In genomic region chr3:96449803-96450202, GRCh38 we compare ENCODE assay signal across 19 cellular contexts.
A peak's percentile ranks its signal among the peaks of the same experiment; 100 is the strongest.
DNase-seq lines count a peak whose midpoint lies in the region; FAIRE-seq and TF ChIP-seq lines count a peak whose summit lies in the region.
"Had no signal": no experiment of that assay in that cellular context is flagged by ENCODE, and none has a peak within 500 bp of the region (broad histone marks: within the 10 kb centered on the region; RNA-seq: fewer than 3 reads in every experiment).

No MANE protein-coding gene starts in this region.

- H3K4me3 Mint-ChIP-seq in endothelial cell (ENCODE audit: unreplicated experiment) (no peak overlapping the region), progenitor cell of endocrine pancreas (ENCODE audit: low read depth) (no peak overlapping the region)
- H3K4me3 Mint-ChIP-seq: activated naive CD8-positive, alpha-beta T cell treated with anti-CD3 and anti-CD28 coated beads, Interleukin-2, amount 10 ng/mL, durations not matched to agents 7 days and 5 days; nephron; stimulated activated memory B cell treated with anti-CD40 and anti-IgM and Interleukin-4, amounts not matched to agents 10 μg/mL and 1 μg/mL and 100 μg/mL, for 72 hours had no signal

- H3K27ac Mint-ChIP-seq in endothelial cell (ENCODE audit: unreplicated experiment) = peak overlapping the region; percentile 77
- peak overlapping the region; percentile 68 for H3K27ac Mint-ChIP-seq in progenitor cell of endocrine pancreas
- H3K27ac Mint-ChIP-seq: activated naive CD8-positive, alpha-beta T cell treated with anti-CD3 and anti-CD28 coated beads, Interleukin-2, amount 10 ng/mL, durations not matched to agents 7 days and 5 days; nephron; stimulated activated memory B cell treated with anti-CD40 and anti-IgM and Interleukin-4, amounts not matched to agents 10 μg/mL and 1 μg/mL and 100 μg/mL, for 72 hours had no signal

- H3K4me1 Mint-ChIP-seq in endothelial cell (ENCODE audit: unreplicated experiment) (peaks cover 8% of the 10 kb centered on the region), progenitor cell of endocrine pancreas (ENCODE audit: low read depth) (peaks cover 5% of the 10 kb centered on the region)
- H3K4me1 Mint-ChIP-seq: activated naive CD8-positive, alpha-beta T cell treated with anti-CD3 and anti-CD28 coated beads, Interleukin-2, amount 10 ng/mL, durations not matched to agents 7 days and 5 days; nephron; stimulated activated memory B cell treated with anti-CD40 and anti-IgM and Interleukin-4, amounts not matched to agents 10 μg/mL and 1 μg/mL and 100 μg/mL, for 72 hours had no signal

- no peaks in the 10 kb centered on the region for H3K36me3 Mint-ChIP-seq in endothelial cell (ENCODE audit: low read depth, unreplicated experiment)
- H3K36me3 Mint-ChIP-seq in progenitor cell of endocrine pancreas (ENCODE audit: insufficient read depth) = no peaks in the 10 kb centered on the region
- H3K36me3 Mint-ChIP-seq: activated naive CD8-positive, alpha-beta T cell treated with anti-CD3 and anti-CD28 coated beads, Interleukin-2, amount 10 ng/mL, durations not matched to agents 7 days and 5 days; stimulated activated memory B cell treated with anti-CD40 and anti-IgM and Interleukin-4, amounts not matched to agents 10 μg/mL and 1 μg/mL and 100 μg/mL, for 72 hours had no signal

- DNase-seq in NCI-H1417 treated with DMSO at 0.1 percent for 48 hours (lab: John Stamatoyannopoulos, UW) (peak; percentile 38), NCI-H345 (lab: John Stamatoyannopoulos, UW) (peak; percentile 51), endothelial cell (ENCODE audit: low spot score) (no peak), progenitor cell of endocrine pancreas (ENCODE audit: low spot score, unreplicated experiment) (no peak), HTR-8/SVneo (ENCODE audit: insufficient read length, low spot score) (no peak), KG1 (lab: John Stamatoyannopoulos, UW) (no peak), ureter (ENCODE audit: low spot score) (no peak), cortex of kidney (lab: John Stamatoyannopoulos, UW) (no peak)
- DNase-seq: activated CD4-positive, CD25-positive, alpha-beta regulatory T cell; activated naive CD8-positive, alpha-beta T cell treated with anti-CD3 and anti-CD28 coated beads, Interleukin-2, amount 10 ng/mL, durations not matched to agents 7 days and 5 days; BE2C; DMS79; left ventricle myocardium superior; PC-3; sigmoid colon; stimulated activated CD4-positive, alpha-beta T cell treated with anti-CD3 and anti-CD28 coated beads, Interleukin-4, amount 100 ng/mL, for 4 hours had no signal

- FAIRE-seq in HTR-8/SVneo (lab: Jason Lieb, UNC) = no peak
- FAIRE-seq: urothelium cell line had no signal

- TF ChIP-seq CTCF in endothelial cell (IDR thresholded peaks at IDR 0.05; ENCODE audit: unreplicated experiment) (no peak), progenitor cell of endocrine pancreas (IDR thresholded peaks at IDR 0.05; ENCODE audit: unreplicated experiment) (no peak)

- no peaks in the 10 kb centered on the region for H3K27me3 Mint-ChIP-seq in endothelial cell (ENCODE audit: unreplicated experiment)
- no peaks in the 10 kb centered on the region for H3K27me3 Mint-ChIP-seq in progenitor cell of endocrine pancreas
- H3K27me3 Mint-ChIP-seq: activated naive CD8-positive, alpha-beta T cell treated with anti-CD3 and anti-CD28 coated beads, Interleukin-2, amount 10 ng/mL, durations not matched to agents 7 days and 5 days; stimulated activated memory B cell treated with anti-CD40 and anti-IgM and Interleukin-4, amounts not matched to agents 10 μg/mL and 1 μg/mL and 100 μg/mL, for 72 hours had no signal

- H3K9me3 Mint-ChIP-seq in endothelial cell (ENCODE audit: unreplicated experiment) = no peaks in the 10 kb centered on the region
- H3K9me3 Mint-ChIP-seq in progenitor cell of endocrine pancreas (ENCODE audit: low read depth) = no peaks in the 10 kb centered on the region
- H3K9me3 Mint-ChIP-seq: nephron had no signal

Comparison
In these comparisons a context has a peak if more than half of its experiments do, and no peak if none do; other contexts are left out.
1. DNase-seq: peak in NCI-H1417 treated with DMSO at 0.1 percent for 48 hours (single experiment) and NCI-H345 (single experiment); none in endothelial cell (single experiment), progenitor cell of endocrine pancreas (single experiment), HTR-8/SVneo (single experiment), KG1 (single experiment), ureter (single experiment) and cortex of kidney (single experiment).